In genomic region chr10:100912013-100912608, GRCh38 we compare ENCODE assay signal across 7 cellular contexts. TPM values are rescaled to one million over a fixed set of nuclear protein-coding genes. Genes with fewer than 3 reads are reported as not detected.
DNase-seq lines count a peak whose midpoint lies in the region; ATAC-seq lines count a peak whose summit lies in the region.

No MANE protein-coding gene starts in this region.

- H3K27me3 Mint-ChIP-seq in dendritic cell treated with granulocyte-macrophage colony-stimulating factor and Interleukin-4, amounts not matched to agents 40 ng/mL and 50 ng/mL, for 4 days = no peaks in the 10 kb centered on the region
- no peaks in the 10 kb centered on the region for H3K27me3 Mint-ChIP-seq in natural killer cell treated with Interleukin-12 subunit alpha and Interleukin-12 subunit beta and Interleukin-15 and Interleukin-18, amount 100 ng/mL, for 72 hours

- peak overlapping the region; percentile 98 for H3K4me3 Mint-ChIP-seq in dendritic cell treated with granulocyte-macrophage colony-stimulating factor and Interleukin-4, amounts not matched to agents 40 ng/mL and 50 ng/mL, for 4 days
- H3K4me3 Mint-ChIP-seq in natural killer cell treated with Interleukin-12 subunit alpha and Interleukin-12 subunit beta and Interleukin-15 and Interleukin-18, amount 100 ng/mL, for 72 hours = peak overlapping the region; percentile 99

- ATAC-seq in natural killer cell treated with Interleukin-12 subunit alpha and Interleukin-12 subunit beta and Interleukin-15 and Interleukin-18, amount 100 ng/mL, for 72 hours = no peak
- no peak for ATAC-seq in HG03571 (IDR thresholded peaks at IDR 0.05; ENCODE audit: unreplicated experiment)

- H3K36me3 Mint-ChIP-seq in dendritic cell treated with granulocyte-macrophage colony-stimulating factor and Interleukin-4, amounts not matched to agents 40 ng/mL and 50 ng/mL, for 4 days (ENCODE audit: low read depth) = peaks cover 39% of the 10 kb centered on the region
- peaks cover 13% of the 10 kb centered on the region for H3K36me3 Mint-ChIP-seq in natural killer cell treated with Interleukin-12 subunit alpha and Interleukin-12 subunit beta and Interleukin-15 and Interleukin-18, amount 100 ng/mL, for 72 hours

- H3K4me1 Mint-ChIP-seq in dendritic cell treated with granulocyte-macrophage colony-stimulating factor and Interleukin-4, amounts not matched to agents 40 ng/mL and 50 ng/mL, for 4 days (ENCODE audit: low read depth) = peaks cover 35% of the 10 kb centered on the region
- peaks cover 31 to 58% of the 10 kb centered on the region in 2 donors for H3K4me1 Mint-ChIP-seq in natural killer cell treated with Interleukin-12 subunit alpha and Interleukin-12 subunit beta and Interleukin-15 and Interleukin-18, amount 100 ng/mL, for 72 hours (ENCODE audit: low read depth in 2 of 2)

- H3K27ac Mint-ChIP-seq in dendritic cell treated with granulocyte-macrophage colony-stimulating factor and Interleukin-4, amounts not matched to agents 40 ng/mL and 50 ng/mL, for 4 days = peak overlapping the region; percentile 99
- H3K27ac Mint-ChIP-seq in natural killer cell treated with Interleukin-12 subunit alpha and Interleukin-12 subunit beta and Interleukin-15 and Interleukin-18, amount 100 ng/mL, for 72 hours = peak overlapping the region; percentile 97 to 99

- DNase-seq in ELR (ENCODE audit: low read depth) (peak; percentile 33), NCI-H146 treated with DMSO at 0.1 percent for 48 hours (lab: John Stamatoyannopoulos, UW; ENCODE audit: unreplicated experiment) (peak; percentile 24), NCI-H2171 (lab: John Stamatoyannopoulos, UW) (no peak), NCI-H524 treated with DMSO at 0.1 percent for 48 hours (lab: John Stamatoyannopoulos, UW) (no peak)
- DNase-seq in natural killer cell treated with Interleukin-12 subunit alpha and Interleukin-12 subunit beta and Interleukin-15 and Interleukin-18, amount 100 ng/mL, for 72 hours (ENCODE audit: low spot score) = no peak

- intact Hi-C loops in dendritic cell treated with granulocyte-macrophage colony-stimulating factor and Interleukin-4, amounts not matched to agents 40 ng/mL and 50 ng/mL, for 4 days (cut with micrococcal nuclease) = loop anchor here (10.0 kb wide), 2 partner anchors 377 to 727 kb away; partner anchors contain the start of genes ERLIN1 and HIF1AN

- no peaks in the 10 kb centered on the region for H3K9me3 Mint-ChIP-seq in dendritic cell treated with granulocyte-macrophage colony-stimulating factor and Interleukin-4, amounts not matched to agents 40 ng/mL and 50 ng/mL, for 4 days
- no peaks in the 10 kb centered on the region for H3K9me3 Mint-ChIP-seq in natural killer cell treated with Interleukin-12 subunit alpha and Interleukin-12 subunit beta and Interleukin-15 and Interleukin-18, amount 100 ng/mL, for 72 hours

RNA-seq across cellular contexts. Expression of gene SLF2, which starts 0.7 kb away (rescaled TPM):
- 10 to 100 TPM; 27.8 to 44.3 TPM for total RNA-seq in natural killer cell treated with Interleukin-12 subunit alpha and Interleukin-12 subunit beta and Interleukin-15 and Interleukin-18, amount 100 ng/mL, for 72 hours

RNA-seq across cellular contexts. Expression of gene SEMA4G, which starts 57.2 kb away (rescaled TPM):
- under 1 TPM in 1 of 2 donors, not detected in 1; 0.19 TPM for total RNA-seq in natural killer cell treated with Interleukin-12 subunit alpha and Interleukin-12 subunit beta and Interleukin-15 and Interleukin-18, amount 100 ng/mL, for 72 hours

Comparison
In these comparisons a context has a peak if more than half of its experiments do, and no peak if none do; other contexts are left out.
1. DNase-seq: peak in ELR (single experiment) and NCI-H146 treated with DMSO at 0.1 percent for 48 hours (single experiment); none in natural killer cell treated with Interleukin-12 subunit alpha and Interleukin-12 subunit beta and Interleukin-15 and Interleukin-18, amount 100 ng/mL, for 72 hours (single experiment), NCI-H2171 (single experiment) and NCI-H524 treated with DMSO at 0.1 percent for 48 hours (single experiment).